In genomic region chr6:130708338-130708737, GRCh38 we compare ENCODE assay signal across 11 cellular contexts.
DNase-seq lines count a peak whose midpoint lies in the region; ATAC-seq, FAIRE-seq and TF ChIP-seq lines count a peak whose summit lies in the region.
"Had no signal": no experiment of that assay in that cellular context is flagged by ENCODE, and none has a peak within 500 bp of the region (broad histone marks: within the 10 kb centered on the region; RNA-seq: fewer than 3 reads in every experiment).

No MANE protein-coding gene starts in this region.

- H3K27ac ChIP-seq in uterus, result no peak overlapping the region
- H3K27ac ChIP-seq: testis had no signal

- ATAC-seq in GM19035 (IDR thresholded peaks at IDR 0.05; ENCODE audit: unreplicated experiment), result no peak
- ATAC-seq: sciatic nerve had no signal

- H3K4me3 Mint-ChIP-seq in osteocyte (ENCODE audit: unreplicated experiment), result no peak overlapping the region

- TF ChIP-seq CTCF in bronchial epithelial cell (IDR thresholded peaks at IDR 0.05; ENCODE audit: insufficient read depth, low read length, severe bottlenecking) (no peak), osteocyte (IDR thresholded peaks at IDR 0.05) (no peak), uterus (IDR thresholded peaks at IDR 0.05) (no peak)

- no peaks in the 10 kb centered on the region for H3K36me3 ChIP-seq in bronchial epithelial cell (ENCODE audit: control insufficient read depth, insufficient read depth, low read length)
- H3K36me3 ChIP-seq in uterus, result no peaks in the 10 kb centered on the region

- no peak for TF ChIP-seq POLR2A in uterus (IDR thresholded peaks at IDR 0.05)

- H3K9me3 ChIP-seq in uterus, result no peaks in the 10 kb centered on the region
- H3K9me3 ChIP-seq: testis had no signal

- peaks cover 18% of the 10 kb centered on the region for H3K9me3 Mint-ChIP-seq in osteocyte (ENCODE audit: unreplicated experiment)

- H3K4me3 ChIP-seq in bronchial epithelial cell (ENCODE audit: low read depth, low read length) (no peak overlapping the region), uterus (no peak overlapping the region)
- H3K4me3 ChIP-seq: testis had no signal

- FAIRE-seq in bronchial epithelial cell (lab: Jason Lieb, UNC), result no peak

- H3K27ac Mint-ChIP-seq in osteocyte (ENCODE audit: unreplicated experiment), result peak overlapping the region; percentile 35

- in situ Hi-C loops in KBM-7 (cut with MboI; ENCODE audit: low pct_unique_long_range_greater_than_20kb, low sequenced_read_pairs), result no loop called here

- peaks cover 1% of the 10 kb centered on the region for H3K36me3 Mint-ChIP-seq in osteocyte (ENCODE audit: unreplicated experiment)

- H3K27me3 Mint-ChIP-seq in osteocyte (ENCODE audit: unreplicated experiment), result no peaks in the 10 kb centered on the region

- H3K27me3 ChIP-seq in bronchial epithelial cell (ENCODE audit: control insufficient read depth, insufficient read depth, low read length) (no peaks in the 10 kb centered on the region), uterus (no peaks in the 10 kb centered on the region)
- H3K27me3 ChIP-seq: testis had no signal

- H3K4me1 ChIP-seq in uterus, result no peaks in the 10 kb centered on the region
- H3K4me1 ChIP-seq: testis had no signal

- intact Hi-C loops in uterus (cut with DNase I; ENCODE audit: low total_unique reads), result no loop called here

- H3K4me1 Mint-ChIP-seq in osteocyte (ENCODE audit: unreplicated experiment), result peaks cover 14% of the 10 kb centered on the region

- DNase-seq in NCI-H345 (lab: John Stamatoyannopoulos, UW), result peak; percentile 12
- DNase-seq in NCI-H345 treated with DMSO at 0.1 percent for 48 hours (lab: John Stamatoyannopoulos, UW; ENCODE audit: unreplicated experiment), result no peak
- DNase-seq in KBM-7, result peak; percentile 32
- peak; percentile 40 for DNase-seq in bronchial epithelial cell (ENCODE audit: low read depth)
- DNase-seq in osteocyte (ENCODE audit: extremely low spot score, unreplicated experiment), result no peak
- DNase-seq in uterus, result no peak
- DNase-seq in amygdala (lab: John Stamatoyannopoulos, UW), result no peak
- DNase-seq: NCI-H1694, testis had no signal

Comparison
In these comparisons a context has a peak if more than half of its experiments do, and no peak if none do; other contexts are left out.
1. DNase-seq: peak in NCI-H345 (single experiment), KBM-7 (single experiment) and bronchial epithelial cell (single experiment); none in NCI-H345 treated with DMSO at 0.1 percent for 48 hours (single experiment), osteocyte (single experiment), uterus (0 of 2) and amygdala (0 of 56).